In the genomic region with DNA sequence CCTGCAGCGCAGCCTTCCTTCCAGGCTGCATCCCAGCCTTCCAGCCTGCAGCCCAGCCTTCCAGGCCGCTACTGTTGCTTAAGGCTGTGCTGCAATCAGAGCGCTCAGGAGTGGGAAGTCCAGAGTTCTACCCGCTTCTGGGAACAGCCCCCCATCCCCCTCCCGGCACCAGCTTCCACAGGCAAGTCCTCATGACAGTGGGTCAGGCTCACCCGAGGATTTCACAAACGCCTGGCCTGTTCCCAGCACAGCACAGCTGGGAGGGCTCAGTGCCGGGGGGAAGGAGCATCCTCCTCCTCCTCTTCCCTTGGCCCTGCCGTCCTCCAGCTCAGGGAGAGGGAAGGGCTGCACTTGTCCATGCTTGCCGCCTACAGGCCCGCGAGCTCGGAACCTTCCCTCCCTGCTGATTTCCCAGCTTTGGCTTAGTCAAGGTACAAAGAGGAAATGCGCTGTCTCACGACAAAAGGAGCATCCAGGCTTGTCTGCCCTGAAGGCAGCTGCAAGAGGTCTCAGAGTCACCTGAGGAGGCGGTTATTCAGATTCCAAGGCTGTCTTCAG, we compare ENCODE assay signal across 8 cellular contexts. TPM values are rescaled to one million over a fixed set of nuclear protein-coding genes. Genes with fewer than 3 reads are reported as not detected.
A peak's percentile ranks its signal among the peaks of the same experiment; 100 is the strongest.
DNase-seq lines count a peak whose midpoint lies in the region; ATAC-seq and TF ChIP-seq lines count a peak whose summit lies in the region.

No MANE protein-coding gene starts in this region.

- H3K79me2 ChIP-seq in ACC112 (ENCODE audit: control insufficient read depth, insufficient read depth, low read length, unreplicated experiment), result peaks cover 10% of the 10 kb centered on the region

- ATAC-seq in left colon, result peak; percentile 6
- no peak for ATAC-seq in GM18909 (IDR thresholded peaks at IDR 0.05; ENCODE audit: poor library complexity, unreplicated experiment)
- no peak for ATAC-seq in HG02623 (IDR thresholded peaks at IDR 0.05; ENCODE audit: unreplicated experiment)
- no peak for ATAC-seq in GM21526 (IDR thresholded peaks at IDR 0.05; ENCODE audit: low FRiP score, unreplicated experiment)

- H3K27ac ChIP-seq in ACC112 (ENCODE audit: low read depth, low read length), result peak overlapping the region; percentile 87
- peak overlapping the region; percentile 36; the same call in 1 of the 2 replicates for H3K27ac ChIP-seq in HUES6 (ENCODE audit: low read depth, low read length)
- peak overlapping the region; percentile 40 to 98 (median 95) for H3K27ac ChIP-seq in stomach

- H3K27me3 ChIP-seq in ACC112 (ENCODE audit: insufficient read depth, low read length) (no peaks in the 10 kb centered on the region), HUES6 (ENCODE audit: control insufficient read depth, insufficient read depth, low read length) (peaks cover 34% of the 10 kb centered on the region), stomach (no peaks in the 10 kb centered on the region)

- H3K4me1 ChIP-seq in ACC112 (ENCODE audit: control insufficient read depth, insufficient read depth, low read length, unreplicated experiment) (peaks cover 54% of the 10 kb centered on the region), HUES6 (ENCODE audit: control insufficient read depth, insufficient read depth, low read length) (peaks cover 43% of the 10 kb centered on the region), stomach (peaks cover 48 to 84% (median 57%) of the 10 kb centered on the region in 4 donors)

- no peaks in the 10 kb centered on the region for H3K9me3 ChIP-seq in HUES6 (ENCODE audit: control insufficient read depth, insufficient read depth, low read depth, low read length)
- no peaks in the 10 kb centered on the region for H3K9me3 ChIP-seq in stomach

- H2AFZ ChIP-seq in ACC112 (ENCODE audit: low read length, unreplicated experiment), result no peak overlapping the region

- TF ChIP-seq CTCF in stomach (IDR thresholded peaks at IDR 0.05), result no peak

- intact Hi-C loops in left colon (cut with DNase I, micrococcal nuclease) (no loop called here), stomach (cut with DNase I; ENCODE audit: low total_unique reads) (no loop called here)

- no peak for TF ChIP-seq POLR2A in stomach (IDR thresholded peaks at IDR 0.05)

- WGBS in stomach, 5 donors, result 41 to 68% (median 55%) methylated on average over 9 to 16 of the region's 16 CpGs

- H3K9ac ChIP-seq in HUES6 (ENCODE audit: low read length), result peak overlapping the region; percentile 57

- TF ChIP-seq EP300 in stomach (IDR thresholded peaks at IDR 0.05), result peak; percentile 95

- peak; percentile 77 for DNase-seq in cerebellar cortex (ENCODE audit: low spot score)
- DNase-seq in left colon, result peak; percentile 78 to 95
- peak; percentile 73 for DNase-seq in stomach

- H3K36me3 ChIP-seq in ACC112 (ENCODE audit: insufficient read depth, low read length) (no peaks in the 10 kb centered on the region), HUES6 (ENCODE audit: control insufficient read depth, insufficient read depth, low read length) (no peaks in the 10 kb centered on the region), stomach (peaks cover 0 to 14% (median 6%) of the 10 kb centered on the region in 4 donors)

- H3K4me3 ChIP-seq in ACC112 (ENCODE audit: low read depth, low read length), result 0 out of 2 replicates have a peak overlapping the region, but pooled peaks have one; percentile 40
- peak overlapping the region; percentile 51 for H3K4me3 ChIP-seq in HUES6 (ENCODE audit: low read depth, low read length)
- no peak overlapping the region for H3K4me3 ChIP-seq in stomach

RNA-seq across cellular contexts. Expression of gene SOCS3, which starts 8.3 kb away (rescaled TPM):
- 10 to 100 TPM; 11.6 to 33.1 TPM for total RNA-seq in left colon
- 10 to 100 TPM; 48.4 to 62.9 (median 52.2) TPM for total RNA-seq in stomach
- 10 to 100 TPM; 18.7 to 46.9 (median 39.7) TPM for polyA plus RNA-seq in stomach

RNA-seq across cellular contexts. Expression of gene PGS1, which starts 26.9 kb away (rescaled TPM):
- 10 to 100 TPM; 37.6 to 44.5 TPM for total RNA-seq in left colon
- 100 to 1,000 TPM in 2 of 5 donors, 10 to 100 TPM in 3; 27.8 to 209 (median 41.7) TPM for total RNA-seq in stomach
- polyA plus RNA-seq in stomach, result 10 to 100 TPM; 11.9 to 19.1 (median 14.9) TPM

Comparison
In these comparisons a context has a peak if more than half of its experiments do, and no peak if none do; other contexts are left out.
1. H3K27ac ChIP-seq: peak in every context shown above with its lines; median percentile 95 in stomach; 87 in ACC112; 36 in HUES6.
2. H3K4me3 ChIP-seq: peak in ACC112 (single experiment) and HUES6 (single experiment); none in stomach (0 of 4).
3. Peak in every context shown above with its lines, with median percentiles within 50 percentile points of each other: DNase-seq.